ENCODE assay signal across 18 cellular contexts in genomic region chrX:139202742-139203410, GRCh38.
A peak's percentile ranks its signal among the peaks of the same experiment; 100 is the strongest.
DNase-seq lines count a peak whose midpoint lies in the region; ATAC-seq and TF ChIP-seq lines count a peak whose summit lies in the region.
"Had no signal": no experiment of that assay in that cellular context is flagged by ENCODE, and none has a peak within 500 bp of the region (broad histone marks: within the 10 kb centered on the region; RNA-seq: fewer than 3 reads in every experiment).

No MANE protein-coding gene starts in this region.

- H3K27ac ChIP-seq in 22Rv1 (peak overlapping the region; percentile 92), HEK293 (ENCODE audit: extremely low read depth, low read depth, low read length) (peak overlapping the region; percentile 21; the same call in 1 of the 2 replicates), esophagus squamous epithelium (peak overlapping the region in 1 of 4 donors; percentile 17)
- H3K27ac ChIP-seq: dorsolateral prefrontal cortex, KMS-11, thyroid gland had no signal

- WGBS in esophagus squamous epithelium, 2 donors = 44 to 72% methylated on average over 9 of the region's 34 CpGs

- POLR2A ChIA-PET in HEK293 (lab: Yijun Ruan, JAX) = interaction anchor here (1.6 kb wide), 1 partner anchor 76 kb away, joined by 3 read pairs; no protein-coding TSS in a partner anchor

- H3K4me1 ChIP-seq in HEK293 (ENCODE audit: control insufficient read depth, insufficient read depth, low read length) (peaks cover 15% of the 10 kb centered on the region), esophagus squamous epithelium (peaks cover 0 to 52% (median 0%) of the 10 kb centered on the region in 3 donors), neuron (ENCODE audit: insufficient read depth, low read length) (peaks cover 21% of the 10 kb centered on the region)
- H3K4me1 ChIP-seq: thyroid gland had no signal

- peak overlapping the region; percentile 39 for H2AFZ ChIP-seq in neuron (ENCODE audit: low read depth, low read length)

- H3K9me3 ChIP-seq in HEK293 (ENCODE audit: control insufficient read depth, insufficient read depth, low read depth, low read length) = no peaks in the 10 kb centered on the region
- H3K9me3 ChIP-seq in esophagus squamous epithelium = no peaks in the 10 kb centered on the region
- H3K9me3 ChIP-seq in neuron (ENCODE audit: low read length) = no peaks in the 10 kb centered on the region
- H3K9me3 ChIP-seq: spleen, thyroid gland had no signal

- no peak for TF ChIP-seq CTCF in 22Rv1 (IDR thresholded peaks at IDR 0.05)
- TF ChIP-seq CTCF in HEK293 (tag by site-specific recombination; IDR thresholded peaks at IDR 0.05) = no peak
- TF ChIP-seq CTCF in esophagus squamous epithelium (IDR thresholded peaks at IDR 0.05) = no peak

- H3K4me3 ChIP-seq in HEK293 (ENCODE audit: low read depth, low read length) (no peak overlapping the region), esophagus squamous epithelium (peak overlapping the region in 3 of 4 donors; percentile 44 to 69 (median 51)), neuron (ENCODE audit: low read length) (peak overlapping the region; percentile 73)

- DNase-seq in esophagus squamous epithelium (lab: John Stamatoyannopoulos, UW) (no peak), Kasumi-1 (lab: John Stamatoyannopoulos, UW) (no peak), CD1c-positive myeloid dendritic cell (ENCODE audit: extremely low spot score) (no peak)
- DNase-seq: activated CD4-positive, alpha-beta T cell treated with anti-CD3 and anti-CD28 coated beads, Interleukin-2, amount 10 ng/mL, durations not matched to agents 24 days and 14 days; DMS79; dorsolateral prefrontal cortex; foreskin melanocyte; naive thymus-derived CD4-positive, alpha-beta T cell; NCI-H1694; NCI-H524 treated with DMSO at 0.1 percent for 48 hours had no signal

- H3K36me3 ChIP-seq in HEK293 (ENCODE audit: control insufficient read depth in 2 of 2, insufficient read depth in 1 of 2, low read length in 2 of 2) (no peaks in the 10 kb centered on the region), esophagus squamous epithelium (no peaks in the 10 kb centered on the region), neuron (ENCODE audit: insufficient read depth, low read length) (no peaks in the 10 kb centered on the region)
- H3K36me3 ChIP-seq: spleen, thyroid gland had no signal

- CTCF ChIA-PET in HEK293 (lab: Yijun Ruan, JAX) = no interaction called here

- peaks cover 0 to 45% (median 2%) of the 10 kb centered on the region in 4 donors for H3K27me3 ChIP-seq in esophagus squamous epithelium
- no peaks in the 10 kb centered on the region for H3K27me3 ChIP-seq in neuron (ENCODE audit: insufficient read depth, low read length)
- H3K27me3 ChIP-seq: thyroid gland had no signal

- ATAC-seq in GM21825 (IDR thresholded peaks at IDR 0.05; ENCODE audit: unreplicated experiment) (no peak), HG02840 (IDR thresholded peaks at IDR 0.05; ENCODE audit: low FRiP score, unreplicated experiment) (no peak)
- ATAC-seq: naive thymus-derived CD4-positive, alpha-beta T cell had no signal

- intact Hi-C loops in esophagus squamous epithelium (cut with DNase I) = no loop called here

- TF ChIP-seq POLR2A in esophagus squamous epithelium (IDR thresholded peaks at IDR 0.05) = no peak

TF ChIP-seq in HEK293, 187 proteins besides CTCF, POLR2A, EP300 and RAD21:
- TF ChIP-seq PRDM2 (tag by site-specific recombination; IDR thresholded peaks at IDR 0.05; ENCODE audit: borderline replicate concordance) = no peak
- TF ChIP-seq HIC1 (tag by site-specific recombination; IDR thresholded peaks at IDR 0.05) = peak; percentile 27; the same call in 1 of the 2 replicates
